13 cellular contexts compared by ENCODE assay signal in genomic region chr5:62310426-62311105, GRCh38. TPM values are rescaled to one million over a fixed set of nuclear protein-coding genes. Genes with fewer than 3 reads are reported as not detected.
DNase-seq lines count a peak whose midpoint lies in the region; ATAC-seq and TF ChIP-seq lines count a peak whose summit lies in the region.
"Had no signal": no experiment of that assay in that cellular context is flagged by ENCODE, and none has a peak within 500 bp of the region (broad histone marks: within the 10 kb centered on the region; RNA-seq: fewer than 3 reads in every experiment).

No MANE protein-coding gene starts in this region.

- peaks cover 37% of the 10 kb centered on the region for H4K20me1 ChIP-seq in osteoblast (ENCODE audit: insufficient read depth, low read length)

- H3K27me3 Mint-ChIP-seq in T-helper 2 cell treated with Interferon-gamma antibody and Interleukin-4, amounts not matched to agents 5 μg/mL and 100 μg/mL, for 36 hours (ENCODE audit: low read depth): no peaks in the 10 kb centered on the region
- peaks cover 7% of the 10 kb centered on the region for H3K27me3 Mint-ChIP-seq in brain

- H3K27ac Mint-ChIP-seq in T-helper 2 cell treated with Interferon-gamma antibody and Interleukin-4, amounts not matched to agents 5 μg/mL and 100 μg/mL, for 36 hours: peak overlapping the region; percentile 61
- H3K27ac Mint-ChIP-seq in brain: peak overlapping the region in 3 of 5 experiments; percentile 43 to 60 (median 51)

- peak overlapping the region; percentile 74 for H3K4me3 Mint-ChIP-seq in T-helper 2 cell treated with Interferon-gamma antibody and Interleukin-4, amounts not matched to agents 5 μg/mL and 100 μg/mL, for 36 hours
- H3K4me3 Mint-ChIP-seq in brain: peak overlapping the region in 4 of 5 experiments; percentile 18 to 82 (median 36)

- H3K4me1 ChIP-seq in osteoblast (ENCODE audit: insufficient read depth, low read length): peaks cover 22% of the 10 kb centered on the region

- H3K4me1 Mint-ChIP-seq in T-helper 2 cell treated with Interferon-gamma antibody and Interleukin-4, amounts not matched to agents 5 μg/mL and 100 μg/mL, for 36 hours (ENCODE audit: low read depth): peaks cover 63% of the 10 kb centered on the region
- H3K4me1 Mint-ChIP-seq in brain: peaks cover 82% of the 10 kb centered on the region

- H2AFZ ChIP-seq in osteoblast (ENCODE audit: low read length): no peak overlapping the region

- no peak overlapping the region for H3K4me3 ChIP-seq in osteoblast (ENCODE audit: insufficient read depth, low read length)
- H3K4me3 ChIP-seq: A549, left lung, thyroid gland had no signal

- H3K36me3 Mint-ChIP-seq in T-helper 2 cell treated with Interferon-gamma antibody and Interleukin-4, amounts not matched to agents 5 μg/mL and 100 μg/mL, for 36 hours (ENCODE audit: low read depth): peaks cover 53% of the 10 kb centered on the region
- H3K36me3 Mint-ChIP-seq in brain: peaks cover 27% of the 10 kb centered on the region

- peak overlapping the region; percentile 5 for H3K27ac ChIP-seq in osteoblast (ENCODE audit: low read depth, low read length)
- H3K27ac ChIP-seq: A549, left lung, thyroid gland had no signal

- no peak for ATAC-seq in GM18873 (IDR thresholded peaks at IDR 0.05; ENCODE audit: low FRiP score, unreplicated experiment)
- ATAC-seq in GM21367 (IDR thresholded peaks at IDR 0.05; ENCODE audit: unreplicated experiment): no peak
- ATAC-seq: A549, left lung had no signal

- H3K9me3 Mint-ChIP-seq in T-helper 2 cell treated with Interferon-gamma antibody and Interleukin-4, amounts not matched to agents 5 μg/mL and 100 μg/mL, for 36 hours: no peaks in the 10 kb centered on the region
- no peaks in the 10 kb centered on the region for H3K9me3 Mint-ChIP-seq in brain

- no peak for TF ChIP-seq CTCF in brain (conservative IDR thresholded peaks at IDR 0.05)
- TF ChIP-seq CTCF in osteoblast (IDR thresholded peaks at IDR 0.05; ENCODE audit: extremely low read depth, low read depth, low read length): no peak

- no peaks in the 10 kb centered on the region for H3K36me3 ChIP-seq in osteoblast (ENCODE audit: insufficient read depth, low read length)
- H3K36me3 ChIP-seq: left lung, thyroid gland had no signal

- no peaks in the 10 kb centered on the region for H3K27me3 ChIP-seq in osteoblast (ENCODE audit: insufficient read depth, low read length)
- H3K27me3 ChIP-seq: left lung, thyroid gland had no signal

- DNase-seq in T-helper 2 cell treated with Interferon-gamma antibody and Interleukin-4, amounts not matched to agents 5 μg/mL and 100 μg/mL, for 36 hours (ENCODE audit: low spot score): no peak
- no peak for DNase-seq in T-helper 2 cell
- DNase-seq in OCI-M1 (lab: John Stamatoyannopoulos, UW): peak; percentile 82
- DNase-seq in osteoblast (ENCODE audit: insufficient read length, low spot score, missing footprints): no peak
- no peak for DNase-seq in NCI-H82 treated with DMSO at 0.1 percent for 48 hours (lab: John Stamatoyannopoulos, UW; ENCODE audit: unreplicated experiment)
- DNase-seq: Calu3, left lung, NCI-H1105, thyroid gland had no signal

- peaks cover 93% of the 10 kb centered on the region for H3K79me2 ChIP-seq in osteoblast (ENCODE audit: insufficient read depth, low read length)

- H3K4me2 ChIP-seq in osteoblast (ENCODE audit: insufficient read depth, low read length): no peak overlapping the region
- H3K4me2 ChIP-seq: A549 had no signal

- no peaks in the 10 kb centered on the region for H3K9me3 ChIP-seq in osteoblast (ENCODE audit: low read depth, low read length)
- H3K9me3 ChIP-seq: A549, left lung, thyroid gland had no signal

RNA-seq across cellular contexts. Expression of gene KIF2A, which starts 4.6 kb away (rescaled TPM):
- 22.7 TPM for polyA plus RNA-seq in brain (ENCODE audit: insufficient read depth, low read depth, low replicate concordance)
- 52.8 and 57.8 TPM in 2 replicates for total RNA-seq in osteoblast
